Comparison of ENCODE assay signal across 12 cellular contexts in the genomic region with DNA sequence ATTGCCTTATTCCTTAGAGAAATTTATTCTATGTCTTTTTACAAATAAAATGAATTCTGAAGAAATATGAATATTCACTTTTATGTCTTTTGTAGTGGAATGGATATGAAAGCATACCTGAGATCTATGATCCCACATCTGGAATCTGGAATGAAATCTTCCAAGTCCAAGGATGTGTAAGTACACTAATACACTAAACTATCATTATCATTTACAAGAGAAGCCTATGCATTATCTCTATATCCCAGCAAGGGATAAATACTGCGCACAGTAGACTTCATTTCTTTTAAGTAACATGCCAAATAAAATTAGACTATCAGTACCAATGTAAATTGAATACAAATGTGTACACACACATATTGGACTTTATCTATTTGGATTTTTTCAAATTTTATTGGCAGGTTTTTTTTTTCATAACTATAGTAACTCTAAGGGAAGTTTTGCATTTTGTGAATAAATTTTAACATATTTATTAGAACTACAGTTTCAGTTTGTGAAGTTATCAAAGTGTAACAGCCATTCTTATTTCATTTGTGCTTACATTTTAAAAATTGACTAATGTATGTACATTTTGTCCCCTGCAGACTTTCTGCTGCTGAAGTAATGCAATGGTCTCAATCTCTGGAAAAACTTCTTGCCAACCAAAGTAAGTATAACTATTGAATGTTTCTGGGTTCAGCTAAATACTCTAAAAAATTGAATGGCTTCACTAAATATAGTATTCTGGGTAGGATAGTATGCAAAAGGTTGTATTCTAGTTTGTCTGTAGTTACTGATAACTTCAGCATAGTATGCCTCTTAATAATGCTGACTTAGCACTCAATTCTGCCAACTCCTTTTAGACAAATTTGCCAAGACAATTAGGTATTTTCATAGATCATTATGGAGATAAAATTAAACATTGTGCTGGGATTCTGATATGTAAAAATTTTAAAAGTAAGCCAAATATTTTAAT. TPM values are rescaled to one million over a fixed set of nuclear protein-coding genes. Genes with fewer than 3 reads are reported as not detected.
DNase-seq lines count a peak whose midpoint lies in the region; ATAC-seq and TF ChIP-seq lines count a peak whose summit lies in the region.
"Had no signal": no experiment of that assay in that cellular context is flagged by ENCODE, and none has a peak within 500 bp of the region (broad histone marks: within the 10 kb centered on the region; RNA-seq: fewer than 3 reads in every experiment).

No MANE protein-coding gene starts in this region.

- DNase-seq in activated CD4-positive, alpha-beta T cell treated with anti-CD3 and anti-CD28 coated beads, Interleukin-2, amount 10 ng/mL, durations not matched to agents 7 days and 5 days = no peak
- no peak for DNase-seq in activated CD4-positive, alpha-beta T cell treated with anti-CD3 and anti-CD28 coated beads, Interleukin-2, amount 50 U/mL, for 1 hour
- DNase-seq in T-cell (no peak), esophagus squamous epithelium (lab: John Stamatoyannopoulos, UW) (no peak), suprapubic skin (ENCODE audit: low spot score in 2 of 2) (no peak), NCI-H1694 (lab: John Stamatoyannopoulos, UW) (no peak), CD14-positive monocyte (ENCODE audit: low spot score) (no peak)
- DNase-seq: NCI-H2081, nephron progenitor cell, PC-9 had no signal

- H3K4me1 Mint-ChIP-seq in activated CD4-positive, alpha-beta T cell treated with anti-CD3 and anti-CD28 coated beads, Interleukin-2, amount 10 ng/mL, durations not matched to agents 7 days and 5 days = peaks cover 81% of the 10 kb centered on the region
- peaks cover 66 to 83% (median 83%) of the 10 kb centered on the region in 3 donors for H3K4me1 Mint-ChIP-seq in T-cell
- H3K4me1 Mint-ChIP-seq in CD14-positive monocyte = peaks cover 7% of the 10 kb centered on the region
- H3K4me1 Mint-ChIP-seq: nephron progenitor cell had no signal

- H3K27me3 Mint-ChIP-seq in activated CD4-positive, alpha-beta T cell treated with anti-CD3 and anti-CD28 coated beads, Interleukin-2, amount 10 ng/mL, durations not matched to agents 7 days and 5 days = no peaks in the 10 kb centered on the region
- H3K27me3 Mint-ChIP-seq in T-cell = no peaks in the 10 kb centered on the region
- no peaks in the 10 kb centered on the region for H3K27me3 Mint-ChIP-seq in CD14-positive monocyte (ENCODE audit: low read depth in 3 of 3)

- 88 to 94% methylated on average over 1 of the region's 1 CpG for WGBS in esophagus squamous epithelium, 2 donors
- 93% methylated on average over 1 of the region's 1 CpG for WGBS in suprapubic skin

- TF ChIP-seq CTCF in esophagus squamous epithelium (IDR thresholded peaks at IDR 0.05) = no peak
- TF ChIP-seq CTCF in suprapubic skin (IDR thresholded peaks at IDR 0.05) = no peak
- TF ChIP-seq CTCF in CD14-positive monocyte (IDR thresholded peaks at IDR 0.05) = no peak

- peak overlapping the region; percentile 75 for H3K4me3 Mint-ChIP-seq in activated CD4-positive, alpha-beta T cell treated with anti-CD3 and anti-CD28 coated beads, Interleukin-2, amount 10 ng/mL, durations not matched to agents 7 days and 5 days
- peak overlapping the region; percentile 75 to 90 (median 81) for H3K4me3 Mint-ChIP-seq in T-cell
- H3K4me3 Mint-ChIP-seq in CD14-positive monocyte = no peak overlapping the region
- H3K4me3 Mint-ChIP-seq: nephron progenitor cell had no signal

- no peaks in the 10 kb centered on the region for H3K27me3 ChIP-seq in esophagus squamous epithelium
- no peaks in the 10 kb centered on the region for H3K27me3 ChIP-seq in suprapubic skin

- peak overlapping the region; percentile 90 for H3K27ac Mint-ChIP-seq in activated CD4-positive, alpha-beta T cell treated with anti-CD3 and anti-CD28 coated beads, Interleukin-2, amount 10 ng/mL, durations not matched to agents 7 days and 5 days
- H3K27ac Mint-ChIP-seq in T-cell (peak overlapping the region; percentile 91 to 96), CD14-positive monocyte (no peak overlapping the region)
- H3K27ac Mint-ChIP-seq: nephron progenitor cell had no signal

- CTCF ChIA-PET in activated CD4-positive, alpha-beta T cell treated with anti-CD3 and anti-CD28 coated beads, Interleukin-2, amount 10 ng/mL, durations not matched to agents 7 days and 5 days (lab: Charles Lee) = interaction anchor here (0.9 kb wide), 1 partner anchor 25 kb away, joined by 3 read pairs; no protein-coding TSS in a partner anchor
- CTCF ChIA-PET in T-cell (lab: Charles Lee) = interaction anchor here (0.6 to 4.5 kb wide), 4 partner anchors 99 to 228 kb away, joined by 3 to 28 read pairs (median 12); no protein-coding TSS in a partner anchor

- H3K4me1 ChIP-seq in esophagus squamous epithelium = no peaks in the 10 kb centered on the region
- no peaks in the 10 kb centered on the region for H3K4me1 ChIP-seq in suprapubic skin

- no peaks in the 10 kb centered on the region for H3K9me3 Mint-ChIP-seq in activated CD4-positive, alpha-beta T cell treated with anti-CD3 and anti-CD28 coated beads, Interleukin-2, amount 10 ng/mL, durations not matched to agents 7 days and 5 days
- H3K9me3 Mint-ChIP-seq in T-cell (no peaks in the 10 kb centered on the region), CD14-positive monocyte (no peaks in the 10 kb centered on the region)
- H3K9me3 Mint-ChIP-seq: IgD-negative memory B cell, nephron progenitor cell had no signal

- no peak for TF ChIP-seq EP300 in suprapubic skin (IDR thresholded peaks at IDR 0.05)

- TF ChIP-seq POLR2A in esophagus squamous epithelium (IDR thresholded peaks at IDR 0.05) (no peak), suprapubic skin (IDR thresholded peaks at IDR 0.05) (no peak)

- H3K36me3 ChIP-seq in esophagus squamous epithelium = no peaks in the 10 kb centered on the region
- no peaks in the 10 kb centered on the region for H3K36me3 ChIP-seq in suprapubic skin

- POLR2A ChIA-PET in activated CD4-positive, alpha-beta T cell treated with anti-CD3 and anti-CD28 coated beads, Interleukin-2, amount 10 ng/mL, durations not matched to agents 7 days and 5 days (lab: Charles Lee) = no interaction called here
- POLR2A ChIA-PET in T-cell (lab: Charles Lee) = interaction anchor here in 1 of 2 donors (1.0 to 1.9 kb wide), 2 partner anchors 37 to 60 kb away, joined by 10 to 12 read pairs; no protein-coding TSS in a partner anchor

- H3K27ac ChIP-seq in esophagus squamous epithelium = peak overlapping the region in 3 of 4 donors; percentile 17 to 80 (median 70)
- no peak overlapping the region for H3K27ac ChIP-seq in suprapubic skin
- H3K27ac ChIP-seq: PC-9 had no signal

- H3K9me3 ChIP-seq in esophagus squamous epithelium = no peaks in the 10 kb centered on the region
- no peaks in the 10 kb centered on the region for H3K9me3 ChIP-seq in suprapubic skin

- H3K4me3 ChIP-seq in esophagus squamous epithelium (peak overlapping the region in 3 of 4 donors; percentile 20 to 51 (median 31)), suprapubic skin (peak overlapping the region; percentile 2)
- H3K4me3 ChIP-seq: PC-9 had no signal

- ATAC-seq in T-cell (replicated peaks in 1 of 4) (no peak), GM21723 (IDR thresholded peaks at IDR 0.05; ENCODE audit: unreplicated experiment) (no peak)

- intact Hi-C loops in esophagus squamous epithelium (cut with DNase I) (no loop called here), CD14-positive monocyte (cut with micrococcal nuclease) (loop anchor here in 1 of 2 donors (10.0 kb wide), 1 partner anchor 62 kb away; no protein-coding TSS in a partner anchor)

- peaks cover 29% of the 10 kb centered on the region for H3K36me3 Mint-ChIP-seq in activated CD4-positive, alpha-beta T cell treated with anti-CD3 and anti-CD28 coated beads, Interleukin-2, amount 10 ng/mL, durations not matched to agents 7 days and 5 days (ENCODE audit: low read depth)
- H3K36me3 Mint-ChIP-seq in T-cell = peaks cover 33% of the 10 kb centered on the region
- no peaks in the 10 kb centered on the region for H3K36me3 Mint-ChIP-seq in CD14-positive monocyte
- H3K36me3 Mint-ChIP-seq: IgD-negative memory B cell had no signal

RNA-seq across cellular contexts. Expression of a gene that starts 0.9 kb away (rescaled TPM):
- 10 to 100 TPM; 14.2 to 14.8 TPM for total RNA-seq in activated CD4-positive, alpha-beta T cell treated with anti-CD3 and anti-CD28 coated beads, Interleukin-2, amount 10 ng/mL, durations not matched to agents 7 days and 5 days
- 100 to 1,000 TPM in 2 of 5 donors, 10 to 100 TPM in 2, 1 to 10 TPM in 1; 7.1 to 439 (median 15.3) TPM for total RNA-seq in T-cell
- total RNA-seq in esophagus squamous epithelium = 10 to 100 TPM in 3 of 4 donors, 1 to 10 TPM in 1; 7.4 to 55.9 (median 22.6) TPM
- 10 to 100 TPM in 2 of 4 donors, 1 to 10 TPM in 2; 5.3 to 20.8 (median 13.8) TPM for total RNA-seq in suprapubic skin
- polyA plus RNA-seq in CD14-positive monocyte = 10 to 100 TPM in 1 of 2 donors, 1 to 10 TPM in 1; 2.4 to 17.7 TPM
- total RNA-seq: PC-9 had no signal

RNA-seq across cellular contexts. Expression of a gene that starts 59.5 kb away (rescaled TPM):
- total RNA-seq in activated CD4-positive, alpha-beta T cell treated with anti-CD3 and anti-CD28 coated beads, Interleukin-2, amount 10 ng/mL, durations not matched to agents 7 days and 5 days = not detected
- total RNA-seq in T-cell (under 1 TPM in 2 of 5 donors, not detected in 3; 0.07 to 0.10 TPM), esophagus squamous epithelium (1 to 10 TPM in 1 of 4 donors, under 1 TPM in 1, not detected in 2; 0.06 to 2.9 TPM), suprapubic skin (under 1 TPM in 3 of 4 donors, not detected in 1; 0.10 to 0.56 (median 0.34) TPM)
- not detected for polyA plus RNA-seq in CD14-positive monocyte
- total RNA-seq: PC-9 had no signal

Comparison
In these comparisons a context has a peak if more than half of its experiments do, and no peak if none do; other contexts are left out.
1. H3K27ac Mint-ChIP-seq: peak in activated CD4-positive, alpha-beta T cell treated with anti-CD3 and anti-CD28 coated beads, Interleukin-2, amount 10 ng/mL, durations not matched to agents 7 days and 5 days (single experiment) and T-cell (2 of 2); none in CD14-positive monocyte (0 of 7).
2. H3K4me3 Mint-ChIP-seq: peak in activated CD4-positive, alpha-beta T cell treated with anti-CD3 and anti-CD28 coated beads, Interleukin-2, amount 10 ng/mL, durations not matched to agents 7 days and 5 days (single experiment) and T-cell (3 of 3); none in CD14-positive monocyte (0 of 2).